ENCODE assay signal across 25 cellular contexts in genomic region chr15:23033979-23034378, GRCh38.
"Had no signal": no experiment of that assay in that cellular context is flagged by ENCODE, and none has a peak within 500 bp of the region (broad histone marks: within the 10 kb centered on the region; RNA-seq: fewer than 3 reads in every experiment).

No MANE protein-coding gene starts in this region.

- H3K9me3 ChIP-seq: breast epithelium, colonic mucosa had no signal

- H3K36me3 ChIP-seq: colonic mucosa had no signal

- H3K4me1 ChIP-seq: breast epithelium had no signal

- H3K27me3 Mint-ChIP-seq: activated CD4-positive, alpha-beta memory T cell treated with anti-CD3 and anti-CD28 coated beads for 36 hours; activated CD4-positive, alpha-beta T cell treated with anti-CD3 and anti-CD28 coated beads, Interleukin-2, amount 10 ng/mL, durations not matched to agents 7 days and 5 days; activated naive CD4-positive, alpha-beta T cell treated with anti-CD3 and anti-CD28 coated beads, Interleukin-2, amount 50 U/mL, for 24 hours; T-cell had no signal

- H3K9me3 Mint-ChIP-seq: activated CD4-positive, alpha-beta memory T cell treated with anti-CD3 and anti-CD28 coated beads for 36 hours; activated CD4-positive, alpha-beta T cell treated with anti-CD3 and anti-CD28 coated beads, Interleukin-2, amount 10 ng/mL, durations not matched to agents 7 days and 5 days; activated naive CD4-positive, alpha-beta T cell treated with anti-CD3 and anti-CD28 coated beads, Interleukin-2, amount 50 U/mL, for 24 hours; activated T-helper 1 cell treated with anti-CD3 and anti-CD28 coated beads, Interleukin-12 subunit alpha, Interleukin-12 subunit beta, Interleukin-2, Interleukin-4 antibody, amounts not matched to agents 30 ng/mL and 10 ng/mL and 1 ng/mL, durations not matched to agents 14 hours and 24 hours and 36 hours; T-cell had no signal

- H3K27ac Mint-ChIP-seq: activated CD4-positive, alpha-beta memory T cell treated with anti-CD3 and anti-CD28 coated beads for 36 hours; activated CD4-positive, alpha-beta T cell treated with anti-CD3 and anti-CD28 coated beads, Interleukin-2, amount 10 ng/mL, durations not matched to agents 7 days and 5 days; activated naive CD4-positive, alpha-beta T cell treated with anti-CD3 and anti-CD28 coated beads, Interleukin-2, amount 50 U/mL, for 24 hours; activated T-helper 1 cell treated with anti-CD3 and anti-CD28 coated beads, Interleukin-12 subunit alpha, Interleukin-12 subunit beta, Interleukin-2, Interleukin-4 antibody, amounts not matched to agents 30 ng/mL and 10 ng/mL and 1 ng/mL, durations not matched to agents 14 hours and 24 hours and 36 hours; T-cell had no signal

- H3K4me3 Mint-ChIP-seq: activated CD4-positive, alpha-beta memory T cell treated with anti-CD3 and anti-CD28 coated beads for 36 hours; activated CD4-positive, alpha-beta T cell treated with anti-CD3 and anti-CD28 coated beads, Interleukin-2, amount 10 ng/mL, durations not matched to agents 7 days and 5 days; activated naive CD4-positive, alpha-beta T cell treated with anti-CD3 and anti-CD28 coated beads, Interleukin-2, amount 50 U/mL, for 24 hours; activated T-helper 1 cell treated with anti-CD3 and anti-CD28 coated beads, Interleukin-12 subunit alpha, Interleukin-12 subunit beta, Interleukin-2, Interleukin-4 antibody, amounts not matched to agents 30 ng/mL and 10 ng/mL and 1 ng/mL, durations not matched to agents 14 hours and 24 hours and 36 hours; T-cell had no signal

- H3K4me3 ChIP-seq: breast epithelium, colonic mucosa, SK-N-MC had no signal

- H3K27me3 ChIP-seq: breast epithelium, colonic mucosa had no signal

- ATAC-seq: Panc1, Right ventricle myocardium inferior, T-cell had no signal

- DNase-seq: activated CD4-positive, alpha-beta memory T cell treated with anti-CD3 and anti-CD28 coated beads for 36 hours; activated CD4-positive, alpha-beta T cell treated with anti-CD3 and anti-CD28 coated beads, Interleukin-2, amount 10 ng/mL, durations not matched to agents 7 days and 5 days; activated CD4-positive, CD25-positive, alpha-beta regulatory T cell; activated CD8-positive, alpha-beta memory T cell treated with anti-CD3 and anti-CD28 coated beads, Interleukin-2, amount 50 U/mL, for 4 hours; activated effector memory CD4-positive, alpha-beta T cell treated with Interleukin-2 at 50 U/mL for 16 hours; activated naive CD4-positive, alpha-beta T cell; activated T-cell treated with anti-CD3 and anti-CD28 coated beads, Interleukin-2, amount 50 U/mL, for 1 hour; aorta; caudate nucleus; colonic mucosa; NCI-H1694; NCI-H2081; NCI-H524 treated with DMSO at 0.1 percent for 48 hours; NK-92 treated with Interleukin-12 subunit alpha and Interleukin-12 subunit beta, amount 100 ng/mL, for 24 hours; OCI-M1; RPMI8226; T-cell; T-helper 2 cell; T1000 had no signal
